Comparison of ENCODE assay signal across 9 cellular contexts in the genomic region with DNA sequence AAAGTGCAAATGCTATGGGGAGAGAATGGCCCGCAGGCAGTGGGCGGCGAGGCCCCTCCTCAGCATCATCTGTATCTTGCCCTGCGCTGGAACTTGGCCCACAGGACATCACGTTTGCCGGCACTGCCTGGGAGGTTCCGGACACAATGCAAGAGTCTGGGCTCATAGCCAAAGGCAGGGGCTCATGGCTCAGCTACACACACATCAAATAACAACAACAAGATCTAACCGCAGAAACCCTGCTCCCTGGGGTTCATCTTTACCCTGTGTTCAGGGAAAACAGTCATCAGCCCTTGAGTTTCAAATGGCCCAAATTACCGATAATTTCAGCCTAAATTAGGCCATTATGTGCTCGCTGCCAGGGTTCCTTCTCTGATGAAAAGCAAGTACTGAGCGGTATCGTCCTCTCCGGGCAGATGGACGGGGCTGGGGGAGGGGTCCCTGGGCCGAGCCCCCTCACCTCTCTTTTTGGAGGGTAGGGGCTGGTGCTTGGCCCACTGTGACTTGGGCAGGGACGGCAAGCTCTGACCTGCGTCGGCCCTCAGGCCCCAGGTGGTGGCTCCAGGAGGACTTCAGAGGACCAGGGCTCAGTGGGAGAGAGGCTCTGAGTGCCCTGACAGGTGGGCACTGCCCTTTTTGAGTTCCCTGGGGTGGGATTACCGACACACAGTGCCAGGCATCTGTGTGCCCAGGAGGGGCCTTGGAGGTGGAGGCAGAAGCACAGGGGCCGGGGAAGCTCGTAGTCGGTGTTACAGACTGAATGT. TPM values are rescaled to one million over a fixed set of nuclear protein-coding genes. Genes with fewer than 3 reads are reported as not detected.
A peak's percentile ranks its signal among the peaks of the same experiment; 100 is the strongest.
DNase-seq lines count a peak whose midpoint lies in the region; TF ChIP-seq lines count a peak whose summit lies in the region.
"Had no signal": no experiment of that assay in that cellular context is flagged by ENCODE, and none has a peak within 500 bp of the region (broad histone marks: within the 10 kb centered on the region; RNA-seq: fewer than 3 reads in every experiment).

No MANE protein-coding gene starts in this region.

- H3K27ac Mint-ChIP-seq in chondrocyte (ENCODE audit: unreplicated experiment) = peak overlapping the region; percentile 37

- H3K4me1 Mint-ChIP-seq in chondrocyte (ENCODE audit: low read depth) = peaks cover 16% of the 10 kb centered on the region

- DNase-seq in DMS 273 (lab: John Stamatoyannopoulos, UW; ENCODE audit: unreplicated experiment) (peak; percentile 75), NCI-H2107 treated with DMSO at 0.1 percent for 48 hours (lab: John Stamatoyannopoulos, UW; ENCODE audit: unreplicated experiment) (peak; percentile 94), chondrocyte (ENCODE audit: low spot score) (no peak), mucosa of gallbladder (ENCODE audit: low spot score) (peak; percentile 52), GM20000 (ENCODE audit: low spot score) (no peak), NOMO-1 (lab: John Stamatoyannopoulos, UW; ENCODE audit: unreplicated experiment in 2 of 2) (no peak)
- DNase-seq in activated naive CD4-positive, alpha-beta T cell (lab: John Stamatoyannopoulos, UW) = no peak
- no peak for DNase-seq in activated naive CD4-positive, alpha-beta T cell treated with anti-CD3 and anti-CD28 coated beads, Interleukin-2, amount 50 U/mL, for 16 hours

- TF ChIP-seq CTCF in chondrocyte (IDR thresholded peaks at IDR 0.05) (no peak), GM20000 (IDR thresholded peaks at IDR 0.05; ENCODE audit: extremely low read depth, missing control alignments) (no peak)

- no peak overlapping the region for H3K4me3 Mint-ChIP-seq in chondrocyte (ENCODE audit: unreplicated experiment)

- peaks cover 4% of the 10 kb centered on the region for H3K36me3 Mint-ChIP-seq in chondrocyte (ENCODE audit: low read depth)

- H3K9me3 Mint-ChIP-seq in chondrocyte (ENCODE audit: low read depth) = peaks cover 7% of the 10 kb centered on the region

- H3K27me3 Mint-ChIP-seq in chondrocyte (ENCODE audit: low read depth) = peaks cover 45% of the 10 kb centered on the region

RNA-seq across cellular contexts. Expression of gene GAL, which starts 25.0 kb away (rescaled TPM):
- total RNA-seq in chondrocyte = 0.74 to 1.9 TPM (median 0.90 TPM) in 3 replicates
- total RNA-seq in mucosa of gallbladder = not detected
- total RNA-seq: GM12878 had no signal

Comparison
In these comparisons a context has a peak if more than half of its experiments do, and no peak if none do; other contexts are left out.
1. DNase-seq: peak in DMS 273 (single experiment), NCI-H2107 treated with DMSO at 0.1 percent for 48 hours (single experiment) and mucosa of gallbladder (single experiment); none in chondrocyte (single experiment), GM20000 (single experiment), activated naive CD4-positive, alpha-beta T cell (0 of 4), NOMO-1 (0 of 2) and activated naive CD4-positive, alpha-beta T cell treated with anti-CD3 and anti-CD28 coated beads, Interleukin-2, amount 50 U/mL, for 16 hours (single experiment).